16 cellular contexts compared by ENCODE assay signal in the genomic region with DNA sequence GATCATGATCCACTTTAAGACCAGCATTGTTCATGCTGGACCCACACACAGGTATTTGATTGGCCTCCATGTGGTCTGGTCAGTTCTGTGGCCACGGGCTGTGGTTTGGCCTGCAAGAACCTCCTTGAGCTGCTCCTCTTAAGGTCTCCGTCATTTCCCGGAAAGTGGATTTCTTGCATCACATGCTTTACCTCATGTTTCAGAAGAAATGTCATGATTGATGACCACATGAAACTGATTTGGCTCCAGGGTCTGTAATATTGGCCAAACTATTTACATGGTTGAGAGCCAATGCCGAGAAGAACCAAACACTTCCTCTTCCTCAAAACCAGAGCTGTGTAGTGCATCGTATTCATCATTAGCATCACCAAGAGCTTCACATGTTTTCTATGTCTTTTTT.
DNase-seq lines count a peak whose midpoint lies in the region; ATAC-seq and TF ChIP-seq lines count a peak whose summit lies in the region.
"Had no signal": no experiment of that assay in that cellular context is flagged by ENCODE, and none has a peak within 500 bp of the region (broad histone marks: within the 10 kb centered on the region; RNA-seq: fewer than 3 reads in every experiment).

No MANE protein-coding gene starts in this region.

- H3K9me3 ChIP-seq in OCI-LY1 (ENCODE audit: low read length) (peaks cover 9% of the 10 kb centered on the region; the same call in 1 of the 2 replicates), neutrophil (no peaks in the 10 kb centered on the region)
- H3K9me3 ChIP-seq: SJSA1 had no signal

- peak overlapping the region; percentile 1; the same call in 1 of the 2 replicates for H3K4me2 ChIP-seq in OCI-LY1 (ENCODE audit: low read length)

- H2AFZ ChIP-seq in OCI-LY1 (ENCODE audit: low read length), result no peak overlapping the region

- DNase-seq in NOMO-1 (lab: John Stamatoyannopoulos, UW; ENCODE audit: unreplicated experiment in 2 of 2), result peak; percentile 7 to 64
- DNase-seq in NOMO-1 treated with dmso at 0.1 percent for 144 hours (lab: John Stamatoyannopoulos, UW; ENCODE audit: unreplicated experiment), result no peak
- DNase-seq in astrocyte of the cerebellum (ENCODE audit: low read depth), result peak; percentile 74
- DNase-seq in stimulated activated CD4-positive, alpha-beta T cell treated with anti-CD3 and anti-CD28 coated beads, Interleukin-2, amount 100 ng/mL, for 48 hours, result no peak
- DNase-seq: activated effector memory CD4-positive, alpha-beta T cell treated with Interleukin-2 at 50 U/mL for 16 hours; CD8-positive, alpha-beta T cell; EL; NCI-H1436 treated with DMSO at 0.1 percent for 48 hours; psoas muscle; spleen; stimulated activated naive CD8-positive, alpha-beta T cell treated with anti-CD3 and anti-CD28 coated beads, Interleukin-15, Interleukin-2, amounts not matched to agents 100 U/mL and 50 U/mL, for 24 hours had no signal

- H3K36me3 ChIP-seq in OCI-LY1 (ENCODE audit: insufficient read depth, low read length), result no peaks in the 10 kb centered on the region
- no peaks in the 10 kb centered on the region for H3K36me3 ChIP-seq in neutrophil
- H3K36me3 ChIP-seq: SJSA1, spleen had no signal

- H3K9ac ChIP-seq in OCI-LY1 (ENCODE audit: low read length), result no peak overlapping the region

- H3K27me3 ChIP-seq in OCI-LY1 (ENCODE audit: insufficient read depth, low read length) (no peaks in the 10 kb centered on the region), neutrophil (no peaks in the 10 kb centered on the region)
- H3K27me3 ChIP-seq: SJSA1, spleen had no signal

- in situ Hi-C loops in astrocyte of the cerebellum (cut with HindIII; ENCODE audit: low sequenced_read_pairs), result no loop called here

- H3K79me2 ChIP-seq in OCI-LY1 (ENCODE audit: insufficient read depth, low read length), result no peaks in the 10 kb centered on the region

- H3K4me3 ChIP-seq in OCI-LY1 (ENCODE audit: low read depth, low read length, poor library complexity, severe bottlenecking) (no peak overlapping the region), astrocyte of the cerebellum (ENCODE audit: low read depth, low read length) (no peak overlapping the region), neutrophil (ENCODE audit: low read depth in 1 of 2, low read length in 1 of 2) (no peak overlapping the region)
- H3K4me3 ChIP-seq: psoas muscle, SJSA1, spleen had no signal

- H3K27ac ChIP-seq in OCI-LY1 (ENCODE audit: low read depth, low read length, poor library complexity, severe bottlenecking) (peak overlapping the region; percentile 34), neutrophil (peak overlapping the region; percentile 76)
- H3K27ac ChIP-seq: psoas muscle, SJSA1 had no signal

- TF ChIP-seq CTCF in OCI-LY1 (IDR thresholded peaks at IDR 0.05; ENCODE audit: low read length) (no peak), astrocyte of the cerebellum (IDR thresholded peaks at IDR 0.05; ENCODE audit: low read depth, low read length, missing control alignments) (no peak), neutrophil (IDR thresholded peaks at IDR 0.05) (no peak)

- ATAC-seq in GM18861 (IDR thresholded peaks at IDR 0.05; ENCODE audit: unreplicated experiment) (no peak), GM18867 (IDR thresholded peaks at IDR 0.05; ENCODE audit: unreplicated experiment) (no peak)
- ATAC-seq: CD8-positive, alpha-beta T cell; stimulated activated naive CD8-positive, alpha-beta T cell treated with anti-CD3 and anti-CD28 coated beads, Interleukin-15, Interleukin-2, amounts not matched to agents 100 U/mL and 50 U/mL, for 24 hours had no signal

- no peaks in the 10 kb centered on the region for H4K20me1 ChIP-seq in OCI-LY1 (ENCODE audit: insufficient read depth, low read length)

- peaks cover 49% of the 10 kb centered on the region for H3K4me1 ChIP-seq in OCI-LY1 (ENCODE audit: insufficient read depth, low read length, severe bottlenecking)
- H3K4me1 ChIP-seq in neutrophil (ENCODE audit: control insufficient read depth in 1 of 2, insufficient read depth in 1 of 2, low read depth in 1 of 2, low read length in 1 of 2), result peaks cover 42 to 45% of the 10 kb centered on the region in 2 experiments
- H3K4me1 ChIP-seq: psoas muscle had no signal

- no peaks in the 10 kb centered on the region for H3K9me2 ChIP-seq in OCI-LY1 (ENCODE audit: low read depth, low read length)

- H3F3A ChIP-seq in OCI-LY1 (ENCODE audit: insufficient read depth, low read length), result no peaks in the 10 kb centered on the region; the same call in 1 of the 2 replicates

Comparison
In these comparisons a context has a peak if more than half of its experiments do, and no peak if none do; other contexts are left out.
1. DNase-seq: peak in NOMO-1 (2 of 2) and astrocyte of the cerebellum (single experiment); none in NOMO-1 treated with dmso at 0.1 percent for 144 hours (single experiment) and stimulated activated CD4-positive, alpha-beta T cell treated with anti-CD3 and anti-CD28 coated beads, Interleukin-2, amount 100 ng/mL, for 48 hours (0 of 2).